17 cellular contexts compared by ENCODE assay signal in the genomic region with DNA sequence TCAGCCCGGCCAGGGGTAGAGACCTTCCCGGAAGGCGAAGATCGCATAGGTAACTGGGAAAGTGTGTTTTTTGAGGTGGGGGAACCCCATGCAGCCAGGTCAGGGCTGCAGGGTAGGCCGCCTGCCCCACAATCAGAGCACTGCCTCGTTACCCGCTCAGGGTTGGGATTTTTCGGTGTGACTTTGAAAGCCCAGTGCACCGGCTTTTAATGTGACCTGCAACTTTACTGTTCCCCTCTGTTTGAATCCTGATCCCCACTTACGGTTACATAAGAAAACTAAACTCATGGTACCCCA.
"Had no signal": no experiment of that assay in that cellular context is flagged by ENCODE, and none has a peak within 500 bp of the region (broad histone marks: within the 10 kb centered on the region; RNA-seq: fewer than 3 reads in every experiment).

No MANE protein-coding gene starts in this region.

- ATAC-seq: HepG2, SK-N-SH treated with all-trans-retinoic acid at 6 μM for 48 hours had no signal

- H3K27me3 ChIP-seq: MG63 had no signal

- H3K9me3 ChIP-seq: MG63 had no signal

- H3K4me3 ChIP-seq: MG63 had no signal

- DNase-seq: IMR-90, Karpas-422, KG1, MG63, NCI-H1092, NCI-H1105 treated with DMSO at 0.1 percent for 48 hours, NCI-H1694 treated with DMSO at 0.1 percent for 48 hours, NCI-H1930, NCI-H2171, NCI-H446, NCI-H510A, NCI-H524 treated with DMSO at 0.1 percent for 48 hours, RPMI8226, SHP77, T-helper 1 cell had no signal

- H3K36me3 ChIP-seq: MG63 had no signal
